In the genomic region with DNA sequence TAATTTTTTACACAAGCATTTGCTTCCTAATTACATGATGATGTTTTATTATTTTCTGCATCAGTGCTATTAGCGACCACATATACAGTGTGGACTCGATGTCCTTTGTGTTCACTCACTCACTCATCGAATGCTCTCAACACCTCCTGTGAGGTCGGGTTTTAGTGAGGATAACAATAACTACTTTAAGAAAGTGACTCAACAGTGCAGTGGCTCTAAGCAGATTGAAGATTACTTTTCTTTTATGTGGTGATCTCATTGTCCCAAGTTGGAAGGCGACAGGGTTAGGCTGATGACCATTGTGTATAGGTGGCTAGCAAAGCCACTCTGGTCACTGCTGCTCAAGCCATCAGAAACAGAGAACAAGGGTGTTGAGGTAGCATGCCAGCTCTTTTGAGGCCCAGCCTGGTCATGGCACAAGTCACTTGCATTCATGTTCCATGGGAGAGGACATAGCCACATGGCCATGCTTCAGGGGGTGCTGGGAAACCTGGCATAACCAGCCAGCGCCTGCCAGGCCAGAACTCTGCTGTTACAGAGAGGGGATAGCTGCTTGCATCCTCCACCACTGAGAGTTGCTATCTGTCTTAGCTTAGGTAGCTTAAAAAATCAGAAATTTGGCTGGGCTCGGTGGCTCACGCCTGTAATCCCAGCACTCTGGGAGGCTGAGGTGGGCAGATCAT, we compare ENCODE assay signal across 32 cellular contexts.
"Had no signal": no experiment of that assay in that cellular context is flagged by ENCODE, and none has a peak within 500 bp of the region (broad histone marks: within the 10 kb centered on the region; RNA-seq: fewer than 3 reads in every experiment).

No MANE protein-coding gene starts in this region.

- DNase-seq: dorsolateral prefrontal cortex; effector CD8-positive, alpha-beta T cell; foreskin melanocyte; glutamatergic neuron; heart right ventricle; hippocampal formation; kidney glomerular epithelial cell; left colon; left ventricle myocardium inferior; lower lobe of right lung; naive B cell; spleen; stimulated activated CD4-positive, alpha-beta T cell treated with anti-CD3 and anti-CD28 coated beads, Interleukin-15, amount 100 ng/mL, for 24 hours; stimulated activated CD4-positive, alpha-beta T cell treated with anti-CD3 and anti-CD28 coated beads, Interleukin-2, amount 100 ng/mL, for 48 hours; stimulated activated naive B cell treated with anti-CD40 and anti-IgM and Interleukin-4, amounts not matched to agents 10 μg/mL and 1 μg/mL and 100 μg/mL, for 72 hours; upper lobe of left lung; uterus had no signal

- ATAC-seq: esophagus mucosa; left colon; lower lobe of right lung; natural killer cell treated with Interleukin-12 subunit alpha and Interleukin-12 subunit beta and Interleukin-15 and Interleukin-18, amount 100 ng/mL, for 72 hours; sciatic nerve; stimulated activated naive B cell treated with anti-CD40 and anti-IgM and Interleukin-4, amounts not matched to agents 10 μg/mL and 1 μg/mL and 100 μg/mL, for 72 hours had no signal

- FAIRE-seq: colon, islet of Langerhans had no signal

- H3K27ac ChIP-seq: dorsolateral prefrontal cortex, epithelial cell of prostate, heart right ventricle, left ventricle myocardium inferior, lower lobe of right lung, neutrophil, parathyroid adenoma, prostate gland, right atrium auricular region, spleen, thoracic aorta, tibial nerve, upper lobe of left lung, uterus had no signal

- H3K9me3 ChIP-seq: left ventricle myocardium inferior, lower lobe of right lung, neutrophil, prostate gland, right atrium auricular region, thoracic aorta, tibial nerve, upper lobe of left lung, uterus had no signal

- H3K4me3 Mint-ChIP-seq: endodermal cell; naive B cell; natural killer cell treated with Interleukin-12 subunit alpha and Interleukin-12 subunit beta and Interleukin-15 and Interleukin-18, amount 100 ng/mL, for 72 hours; neural crest cell; stimulated activated naive B cell treated with anti-CD40 and anti-IgM and Interleukin-4, amounts not matched to agents 10 μg/mL and 1 μg/mL and 100 μg/mL, for 72 hours; stimulated activated naive CD8-positive, alpha-beta T cell treated with anti-CD3 and anti-CD28 coated beads, Interleukin-15, Interleukin-2, amounts not matched to agents 100 ng/mL and 50 ng/mL, for 24 hours had no signal

- H3K4me1 ChIP-seq: heart right ventricle, left ventricle myocardium inferior, lower lobe of right lung, parathyroid adenoma, prostate gland, right atrium auricular region, spleen, tibial nerve, upper lobe of left lung, uterus had no signal

- H3K27me3 ChIP-seq: dorsolateral prefrontal cortex, heart right ventricle, neutrophil, right atrium auricular region, tibial nerve, upper lobe of left lung, uterus had no signal

- H3K4me1 Mint-ChIP-seq: endodermal cell; naive B cell; neural crest cell; stimulated activated naive B cell treated with anti-CD40 and anti-IgM and Interleukin-4, amounts not matched to agents 10 μg/mL and 1 μg/mL and 100 μg/mL, for 72 hours had no signal

- H2AFZ ChIP-seq: parathyroid adenoma had no signal

- H3K9me3 Mint-ChIP-seq: natural killer cell treated with Interleukin-12 subunit alpha and Interleukin-12 subunit beta and Interleukin-15 and Interleukin-18, amount 100 ng/mL, for 72 hours; stimulated activated naive CD8-positive, alpha-beta T cell treated with anti-CD3 and anti-CD28 coated beads, Interleukin-15, Interleukin-2, amounts not matched to agents 100 ng/mL and 50 ng/mL, for 24 hours had no signal

- H3K27me3 Mint-ChIP-seq: stimulated activated naive CD8-positive, alpha-beta T cell treated with anti-CD3 and anti-CD28 coated beads, Interleukin-15, Interleukin-2, amounts not matched to agents 100 ng/mL and 50 ng/mL, for 24 hours had no signal

- H3K4me3 ChIP-seq: dorsolateral prefrontal cortex, heart right ventricle, left ventricle myocardium inferior, lower lobe of right lung, prostate gland, right atrium auricular region, spleen, thoracic aorta, tibial nerve, upper lobe of left lung, uterus had no signal

- H3K9ac ChIP-seq: parathyroid adenoma had no signal

- H3K36me3 Mint-ChIP-seq: naive B cell; natural killer cell treated with Interleukin-12 subunit alpha and Interleukin-12 subunit beta and Interleukin-15 and Interleukin-18, amount 100 ng/mL, for 72 hours; stimulated activated naive B cell treated with anti-CD40 and anti-IgM and Interleukin-4, amounts not matched to agents 10 μg/mL and 1 μg/mL and 100 μg/mL, for 72 hours had no signal

- H3K27ac Mint-ChIP-seq: endodermal cell; naive B cell; natural killer cell treated with Interleukin-12 subunit alpha and Interleukin-12 subunit beta and Interleukin-15 and Interleukin-18, amount 100 ng/mL, for 72 hours; stimulated activated naive B cell treated with anti-CD40 and anti-IgM and Interleukin-4, amounts not matched to agents 10 μg/mL and 1 μg/mL and 100 μg/mL, for 72 hours; stimulated activated naive CD8-positive, alpha-beta T cell treated with anti-CD3 and anti-CD28 coated beads, Interleukin-15, Interleukin-2, amounts not matched to agents 100 ng/mL and 50 ng/mL, for 24 hours had no signal

- H3K36me3 ChIP-seq: heart right ventricle, left ventricle myocardium inferior, lower lobe of right lung, neutrophil, prostate gland, right atrium auricular region, spleen, thoracic aorta, tibial nerve, upper lobe of left lung, uterus had no signal

- H3K79me2 ChIP-seq: parathyroid adenoma had no signal
